In genomic region chr17:69534235-69534621, GRCh38 we compare ENCODE assay signal across 12 cellular contexts.
DNase-seq lines count a peak whose midpoint lies in the region; ATAC-seq and TF ChIP-seq lines count a peak whose summit lies in the region.
"Had no signal": no experiment of that assay in that cellular context is flagged by ENCODE, and none has a peak within 500 bp of the region (broad histone marks: within the 10 kb centered on the region; RNA-seq: fewer than 3 reads in every experiment).

No MANE protein-coding gene starts in this region.

- no peak for TF ChIP-seq CTCF in GM23338 (conservative IDR thresholded peaks at IDR 0.05; ENCODE audit: low read depth in 2 of 2)
- TF ChIP-seq CTCF in VCaP (conservative IDR thresholded peaks at IDR 0.05), result no peak
- no peak for TF ChIP-seq CTCF in endodermal cell (conservative IDR thresholded peaks at IDR 0.05)
- TF ChIP-seq CTCF in neural crest cell (conservative IDR thresholded peaks at IDR 0.05), result no peak

- H3K27me3 ChIP-seq in GM23338 (ENCODE audit: insufficient read depth), result no peaks in the 10 kb centered on the region
- no peaks in the 10 kb centered on the region for H3K27me3 ChIP-seq in endodermal cell (ENCODE audit: control insufficient read depth, insufficient read depth, low read length, poor library complexity, severe bottlenecking)
- H3K27me3 ChIP-seq: BE2C had no signal

- no peak overlapping the region for H3K9ac ChIP-seq in endodermal cell (ENCODE audit: extremely low read depth, low read length, poor library complexity, severe bottlenecking)

- H3K4me1 ChIP-seq in GM23338 (ENCODE audit: insufficient read depth), result peaks cover 17% of the 10 kb centered on the region
- no peaks in the 10 kb centered on the region for H3K4me1 ChIP-seq in endodermal cell (ENCODE audit: control insufficient read depth, insufficient read depth, low read length)
- H3K4me1 ChIP-seq: BE2C had no signal

- DNase-seq in GM23338 (ENCODE audit: low spot score), result no peak
- DNase-seq in endodermal cell, result no peak
- no peak for DNase-seq in neural crest cell (ENCODE audit: low read depth, low spot score)
- DNase-seq in NCI-H345 (lab: John Stamatoyannopoulos, UW), result no peak
- no peak for DNase-seq in NCI-H1436 (lab: John Stamatoyannopoulos, UW)
- no peak for DNase-seq in DMS79 treated with DMSO at 0.1 percent for 48 hours (lab: John Stamatoyannopoulos, UW)
- DNase-seq: BE2C; CD4-positive, alpha-beta memory T cell; DMS153; GDM1 had no signal

- H3K4me2 ChIP-seq in GM23338, result peak overlapping the region; percentile 57; the same call in 1 of the 2 replicates

- H3K79me2 ChIP-seq in GM23338 (replicated peaks; ENCODE audit: insufficient read depth), result no peaks in the 10 kb centered on the region

- H3K27ac ChIP-seq in GM23338 (ENCODE audit: low read depth), result peak overlapping the region; percentile 48
- peak overlapping the region; percentile 40 for H3K27ac ChIP-seq in VCaP
- H3K27ac ChIP-seq in endodermal cell (ENCODE audit: low read depth, low read length), result no peak overlapping the region
- H3K27ac ChIP-seq: C4-2B had no signal

- no peaks in the 10 kb centered on the region for H3K9me2 ChIP-seq in GM23338 (ENCODE audit: insufficient read depth)

- 77 to 81% methylated on average over 4 to 5 of the region's 5 CpGs for WGBS in endodermal cell (ENCODE audit: insufficient coverage in 1 of 2, insufficient read length in 1 of 2), 2 experiments

- H4K20me1 ChIP-seq in GM23338 (replicated peaks; ENCODE audit: insufficient read depth), result no peaks in the 10 kb centered on the region

- H3K36me3 ChIP-seq in GM23338 (ENCODE audit: insufficient read depth) (no peaks in the 10 kb centered on the region; the same call in 1 of the 2 replicates), endodermal cell (ENCODE audit: control insufficient read depth, insufficient read depth, low read length) (peaks cover 12% of the 10 kb centered on the region)
- H3K36me3 ChIP-seq: BE2C had no signal

- H2AFZ ChIP-seq in GM23338, result no peak overlapping the region

- H3K9me3 ChIP-seq in endodermal cell (ENCODE audit: control insufficient read depth, low read length), result no peaks in the 10 kb centered on the region
- H3K9me3 ChIP-seq: BE2C had no signal

- no peaks in the 10 kb centered on the region for H3K9me3 Mint-ChIP-seq in GM23338
- H3K9me3 Mint-ChIP-seq in endodermal cell, result no peaks in the 10 kb centered on the region
- H3K9me3 Mint-ChIP-seq in neural crest cell, result no peaks in the 10 kb centered on the region
- H3K9me3 Mint-ChIP-seq: CD4-positive, alpha-beta memory T cell had no signal

- H3K4me1 Mint-ChIP-seq in GM23338 (peaks cover 22% of the 10 kb centered on the region), endodermal cell (peaks cover 9% of the 10 kb centered on the region), neural crest cell (no peaks in the 10 kb centered on the region)

- no peak overlapping the region for H3K4me3 Mint-ChIP-seq in GM23338
- no peak overlapping the region for H3K4me3 Mint-ChIP-seq in endodermal cell
- H3K4me3 Mint-ChIP-seq in neural crest cell, result no peak overlapping the region
- H3K4me3 Mint-ChIP-seq: CD4-positive, alpha-beta memory T cell had no signal

- H3K4me3 ChIP-seq in GM23338 (no peak overlapping the region), endodermal cell (ENCODE audit: low read length) (no peak overlapping the region)

- H3K36me3 Mint-ChIP-seq in GM23338 (ENCODE audit: low read depth), result peaks cover 24% of the 10 kb centered on the region; the same call in 2 of the 3 replicates
- H3K36me3 Mint-ChIP-seq in endodermal cell (ENCODE audit: low read depth), result peaks cover 36% of the 10 kb centered on the region
- peaks cover 18% of the 10 kb centered on the region for H3K36me3 Mint-ChIP-seq in neural crest cell (ENCODE audit: low read depth)

- H3F3A ChIP-seq in GM23338 (replicated peaks; ENCODE audit: low read depth), result no peaks in the 10 kb centered on the region

- no peaks in the 10 kb centered on the region for H3K27me3 Mint-ChIP-seq in GM23338 (ENCODE audit: insufficient read depth, low read depth, poor library complexity)
- H3K27me3 Mint-ChIP-seq in endodermal cell (ENCODE audit: insufficient read depth), result no peaks in the 10 kb centered on the region
- H3K27me3 Mint-ChIP-seq in neural crest cell (ENCODE audit: low read depth), result no peaks in the 10 kb centered on the region
- H3K27me3 Mint-ChIP-seq: CD4-positive, alpha-beta memory T cell had no signal

- no peak overlapping the region for H3K27ac Mint-ChIP-seq in GM23338
- H3K27ac Mint-ChIP-seq in endodermal cell, result peak overlapping the region; percentile 42
- H3K27ac Mint-ChIP-seq in neural crest cell (ENCODE audit: unreplicated experiment), result peak overlapping the region; percentile 82

- peak; percentile 66 for ATAC-seq in GM23338

TF ChIP-seq in GM23338, 12 proteins besides CTCF, POLR2A, EP300 and RAD21:
- TF ChIP-seq ETS1 (IDR thresholded peaks at IDR 0.05) (no peak), POLR2AphosphoS5 (IDR thresholded peaks at IDR 0.05; ENCODE audit: low read depth) (no peak), ZNF462 (CRISPR knock-in tag; IDR thresholded peaks at IDR 0.05) (no peak), EZH2phosphoT487 (IDR thresholded peaks at IDR 0.05; ENCODE audit: unreplicated experiment) (no peak), CREB1 (CRISPR knock-in tag; IDR thresholded peaks at IDR 0.05; ENCODE audit: low read depth) (no peak), EZH2 (IDR thresholded peaks at IDR 0.05; ENCODE audit: low read depth, unreplicated experiment) (no peak), STAT1 (IDR thresholded peaks at IDR 0.05; ENCODE audit: unreplicated experiment) (no peak), NANOG (IDR thresholded peaks at IDR 0.05; ENCODE audit: borderline replicate concordance) (no peak), JUNB (IDR thresholded peaks at IDR 0.05; ENCODE audit: unreplicated experiment) (no peak)
